7 cellular contexts compared by ENCODE assay signal in genomic region chr12:112977641-112978040, GRCh38. TPM values are rescaled to one million over a fixed set of nuclear protein-coding genes. Genes with fewer than 3 reads are reported as not detected.
A peak's percentile ranks its signal among the peaks of the same experiment; 100 is the strongest.
DNase-seq lines count a peak whose midpoint lies in the region; ATAC-seq and TF ChIP-seq lines count a peak whose summit lies in the region.

No MANE protein-coding gene starts in this region.

- H3K27ac ChIP-seq in right atrium auricular region, result peak overlapping the region; percentile 81 to 82

- peak overlapping the region; percentile 39 to 57 for H3K4me3 ChIP-seq in right atrium auricular region

- CTCF ChIA-PET in activated CD4-positive, alpha-beta memory T cell treated with anti-CD3 and anti-CD28 coated beads, Interleukin-2, amount 10 ng/mL, durations not matched to agents 7 days and 5 days (lab: Charles Lee), result interaction anchor here (0.7 to 3.3 kb wide), 10 partner anchors 10 to 208 kb away, joined by 3 to 69 read pairs (median 8); partner anchors contain the start of genes DDX54, OAS1, OAS3 and RITA1

- peaks cover 14% of the 10 kb centered on the region for H3K9me3 Mint-ChIP-seq in activated CD4-positive, alpha-beta memory T cell treated with anti-CD3 and anti-CD28 coated beads, Interleukin-2, amount 10 ng/mL, durations not matched to agents 7 days and 5 days
- H3K9me3 Mint-ChIP-seq in stimulated activated naive CD8-positive, alpha-beta T cell treated with anti-CD3 and anti-CD28 coated beads, Interleukin-15, amount 100 ng/mL, for 72 hours, result peaks cover 14 to 18% of the 10 kb centered on the region in 2 donors

- no peak for DNase-seq in activated CD4-positive, alpha-beta memory T cell treated with anti-CD3 and anti-CD28 coated beads, Interleukin-2, amount 10 ng/mL, durations not matched to agents 7 days and 5 days
- DNase-seq in right atrium auricular region (ENCODE audit: low spot score), result no peak
- DNase-seq in stimulated activated naive CD8-positive, alpha-beta T cell treated with anti-CD3 and anti-CD28 coated beads, Interleukin-15, amount 100 ng/mL, for 72 hours, result peak in 1 of 2 donors; percentile 14
- no peak for DNase-seq in NCI-H2107 (lab: John Stamatoyannopoulos, UW)

- peaks cover 37% of the 10 kb centered on the region for H3K4me1 Mint-ChIP-seq in activated CD4-positive, alpha-beta memory T cell treated with anti-CD3 and anti-CD28 coated beads, Interleukin-2, amount 10 ng/mL, durations not matched to agents 7 days and 5 days
- peaks cover 38% of the 10 kb centered on the region for H3K4me1 Mint-ChIP-seq in stimulated activated naive CD8-positive, alpha-beta T cell treated with anti-CD3 and anti-CD28 coated beads, Interleukin-15, amount 100 ng/mL, for 72 hours

- H3K36me3 ChIP-seq in right atrium auricular region, result no peaks in the 10 kb centered on the region

- TF ChIP-seq CTCF in right atrium auricular region (IDR thresholded peaks at IDR 0.05), result no peak

- peak overlapping the region; percentile 87 for H3K4me3 Mint-ChIP-seq in activated CD4-positive, alpha-beta memory T cell treated with anti-CD3 and anti-CD28 coated beads, Interleukin-2, amount 10 ng/mL, durations not matched to agents 7 days and 5 days
- H3K4me3 Mint-ChIP-seq in stimulated activated naive CD8-positive, alpha-beta T cell treated with anti-CD3 and anti-CD28 coated beads, Interleukin-15, amount 100 ng/mL, for 72 hours, result peak overlapping the region; percentile 90 to 98

- H3K9me3 ChIP-seq in right atrium auricular region, result peaks cover 0 to 10% of the 10 kb centered on the region in 2 donors

- POLR2A ChIA-PET in activated CD4-positive, alpha-beta memory T cell treated with anti-CD3 and anti-CD28 coated beads, Interleukin-2, amount 10 ng/mL, durations not matched to agents 7 days and 5 days (lab: Charles Lee), result interaction anchor here (0.8 to 7.4 kb wide), 33 partner anchors 8 to 1291 kb away, joined by 3 to 183 read pairs (median 5); partner anchors contain the start of genes DDX54, MAPKAPK5, OAS1 and OAS3

- peaks cover 0 to 13% of the 10 kb centered on the region in 2 donors for H3K4me1 ChIP-seq in right atrium auricular region

- H3K36me3 Mint-ChIP-seq in activated CD4-positive, alpha-beta memory T cell treated with anti-CD3 and anti-CD28 coated beads, Interleukin-2, amount 10 ng/mL, durations not matched to agents 7 days and 5 days (ENCODE audit: low read depth), result peaks cover 52% of the 10 kb centered on the region

- peak; percentile 5 for ATAC-seq in GM18867 (IDR thresholded peaks at IDR 0.05; ENCODE audit: unreplicated experiment)
- no peak for ATAC-seq in stimulated activated naive CD8-positive, alpha-beta T cell treated with anti-CD3 and anti-CD28 coated beads, Interleukin-15, amount 100 ng/mL, for 72 hours
- ATAC-seq in GM19395 (IDR thresholded peaks at IDR 0.05; ENCODE audit: unreplicated experiment), result no peak
- ATAC-seq in GM18517 (IDR thresholded peaks at IDR 0.05; ENCODE audit: unreplicated experiment), result no peak

- no peaks in the 10 kb centered on the region for H3K27me3 Mint-ChIP-seq in activated CD4-positive, alpha-beta memory T cell treated with anti-CD3 and anti-CD28 coated beads, Interleukin-2, amount 10 ng/mL, durations not matched to agents 7 days and 5 days
- H3K27me3 Mint-ChIP-seq in stimulated activated naive CD8-positive, alpha-beta T cell treated with anti-CD3 and anti-CD28 coated beads, Interleukin-15, amount 100 ng/mL, for 72 hours, result no peaks in the 10 kb centered on the region

- H3K27ac Mint-ChIP-seq in activated CD4-positive, alpha-beta memory T cell treated with anti-CD3 and anti-CD28 coated beads, Interleukin-2, amount 10 ng/mL, durations not matched to agents 7 days and 5 days, result peak overlapping the region; percentile 100
- peak overlapping the region; percentile 98 for H3K27ac Mint-ChIP-seq in stimulated activated naive CD8-positive, alpha-beta T cell treated with anti-CD3 and anti-CD28 coated beads, Interleukin-15, amount 100 ng/mL, for 72 hours

- no peaks in the 10 kb centered on the region for H3K27me3 ChIP-seq in right atrium auricular region

RNA-seq across cellular contexts. Expression of gene OAS2, which starts 0.7 kb away (rescaled TPM):
- 100 to 1,000 TPM; 327 to 331 TPM for total RNA-seq in activated CD4-positive, alpha-beta memory T cell treated with anti-CD3 and anti-CD28 coated beads, Interleukin-2, amount 10 ng/mL, durations not matched to agents 7 days and 5 days
- total RNA-seq in right atrium auricular region, result 1 to 10 TPM; 6.0 to 6.8 TPM

RNA-seq across cellular contexts. Expression of gene OAS3, which starts 39.4 kb away (rescaled TPM):
- total RNA-seq in activated CD4-positive, alpha-beta memory T cell treated with anti-CD3 and anti-CD28 coated beads, Interleukin-2, amount 10 ng/mL, durations not matched to agents 7 days and 5 days, result 100 to 1,000 TPM; 260 to 265 TPM
- 1 to 10 TPM; 2.7 to 5.8 TPM for total RNA-seq in right atrium auricular region

Comparison
In these comparisons a context has a peak if more than half of its experiments do, and no peak if none do; other contexts are left out.
1. RNA of gene OAS2, which starts 0.7 kb away (total RNA-seq): 327 to 331 TPM in activated CD4-positive, alpha-beta memory T cell treated with anti-CD3 and anti-CD28 coated beads, Interleukin-2, amount 10 ng/mL, durations not matched to agents 7 days and 5 days; 6.0 to 6.8 TPM in right atrium auricular region; every median in the first group is over 10 times any median in the second.
2. RNA of gene OAS3, which starts 39.4 kb away (total RNA-seq): 260 to 265 TPM in activated CD4-positive, alpha-beta memory T cell treated with anti-CD3 and anti-CD28 coated beads, Interleukin-2, amount 10 ng/mL, durations not matched to agents 7 days and 5 days; 2.7 to 5.8 TPM in right atrium auricular region; every median in the first group is over 10 times any median in the second.